ENCODE assay signal across 11 cellular contexts in the genomic region with DNA sequence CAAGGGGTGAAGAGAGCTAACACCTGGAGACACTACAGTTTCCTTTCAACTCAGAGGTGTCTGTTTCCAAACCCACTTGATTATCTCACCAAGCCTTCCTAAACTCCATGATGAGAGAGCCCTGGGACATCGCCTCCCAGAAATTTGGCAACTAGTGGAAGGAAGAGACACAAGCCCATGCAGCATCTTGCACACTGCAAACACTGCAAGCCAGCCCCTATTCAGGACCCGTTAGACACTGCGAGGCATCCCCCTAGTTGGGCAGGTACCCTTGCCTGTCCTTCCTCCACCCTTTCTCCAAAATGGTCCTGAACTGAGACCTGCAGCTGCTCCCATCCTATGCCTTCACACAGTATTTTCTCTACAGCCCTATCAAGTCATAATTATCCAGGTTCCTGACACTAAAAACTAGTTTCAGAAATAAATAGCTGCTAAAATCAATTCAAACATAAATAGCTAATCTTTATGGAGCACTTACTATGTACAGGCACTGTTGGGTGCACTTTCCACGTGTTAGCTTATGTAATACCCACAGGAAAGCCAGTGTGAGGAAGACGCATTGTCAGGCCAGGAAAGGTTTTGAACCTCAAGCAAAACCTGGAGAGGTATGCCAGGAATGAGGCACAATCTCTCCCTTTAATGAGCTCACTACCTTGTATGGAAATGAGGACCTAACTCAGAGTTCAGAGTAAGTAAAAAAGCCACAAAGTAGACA. TPM values are rescaled to one million over a fixed set of nuclear protein-coding genes. Genes with fewer than 3 reads are reported as not detected.
DNase-seq lines count a peak whose midpoint lies in the region; ATAC-seq and TF ChIP-seq lines count a peak whose summit lies in the region.
"Had no signal": no experiment of that assay in that cellular context is flagged by ENCODE, and none has a peak within 500 bp of the region (broad histone marks: within the 10 kb centered on the region; RNA-seq: fewer than 3 reads in every experiment).

No MANE protein-coding gene starts in this region.

- peak overlapping the region; percentile 40 for H3K9ac ChIP-seq in HUES64 (ENCODE audit: low read depth, low read length)
- peak overlapping the region; percentile 87 for H3K9ac ChIP-seq in endodermal cell (ENCODE audit: extremely low read depth, low read length, poor library complexity, severe bottlenecking)

- H3K4me1 ChIP-seq in HUES64 (ENCODE audit: insufficient read depth, low read length) (peaks cover 21% of the 10 kb centered on the region), endodermal cell (ENCODE audit: control insufficient read depth, insufficient read depth, low read length) (peaks cover 5% of the 10 kb centered on the region), muscle layer of duodenum (ENCODE audit: control insufficient read depth in 1 of 2, insufficient read depth in 2 of 2, low read length in 2 of 2) (peaks cover 0 to 13% of the 10 kb centered on the region in 2 donors), gastroesophageal sphincter (peaks cover 0 to 51% (median 4%) of the 10 kb centered on the region in 3 donors)
- H3K4me1 ChIP-seq: Peyer's patch had no signal

- TF ChIP-seq POLR2A in gastroesophageal sphincter (IDR thresholded peaks at IDR 0.05), result no peak

- peaks cover 6% of the 10 kb centered on the region for H3K27me3 Mint-ChIP-seq in endodermal cell (ENCODE audit: insufficient read depth)
- peaks cover 13 to 27% (median 14%) of the 10 kb centered on the region in 3 donors for H3K27me3 Mint-ChIP-seq in immature natural killer cell (ENCODE audit: low read depth in 3 of 3)

- DNase-seq in A172 (ENCODE audit: low spot score) (peak; percentile 5), endodermal cell (peak; percentile 76), immature natural killer cell (no peak), NCI-H2107 (lab: John Stamatoyannopoulos, UW) (no peak)
- DNase-seq: activated CD4-positive, alpha-beta T cell treated with anti-CD3 and anti-CD28 coated beads for 4 hours; Peyer's patch had no signal

- H3K27ac Mint-ChIP-seq in endodermal cell (peak overlapping the region; percentile 97), immature natural killer cell (no peak overlapping the region)
- H3K27ac Mint-ChIP-seq: CD14-positive monocyte had no signal

- no peak for ATAC-seq in HG03442 (IDR thresholded peaks at IDR 0.05; ENCODE audit: unreplicated experiment)
- ATAC-seq in gastroesophageal sphincter, result no peak

- no peak for TF ChIP-seq EP300 in gastroesophageal sphincter (IDR thresholded peaks at IDR 0.05)

- peaks cover 3% of the 10 kb centered on the region for H3K36me3 Mint-ChIP-seq in endodermal cell (ENCODE audit: low read depth)
- no peaks in the 10 kb centered on the region for H3K36me3 Mint-ChIP-seq in immature natural killer cell

- H3K27ac ChIP-seq in HUES64 (ENCODE audit: low read depth, low read length), result peak overlapping the region; percentile 82; the same call in 1 of the 2 replicates
- H3K27ac ChIP-seq in endodermal cell (ENCODE audit: low read depth, low read length), result no peak overlapping the region
- no peak overlapping the region for H3K27ac ChIP-seq in muscle layer of duodenum (ENCODE audit: low read length)
- peak overlapping the region in 2 of 4 donors; percentile 2 to 96 for H3K27ac ChIP-seq in gastroesophageal sphincter

- H3K27me3 ChIP-seq in HUES64 (ENCODE audit: insufficient read depth, low read length) (no peaks in the 10 kb centered on the region), endodermal cell (ENCODE audit: control insufficient read depth, insufficient read depth, low read length, poor library complexity, severe bottlenecking) (no peaks in the 10 kb centered on the region), muscle layer of duodenum (ENCODE audit: low read depth, low read length) (no peaks in the 10 kb centered on the region), gastroesophageal sphincter (no peaks in the 10 kb centered on the region)
- H3K27me3 ChIP-seq: Peyer's patch had no signal

- H3K9me3 Mint-ChIP-seq in endodermal cell, result no peaks in the 10 kb centered on the region
- no peaks in the 10 kb centered on the region for H3K9me3 Mint-ChIP-seq in immature natural killer cell

- H3K9me3 ChIP-seq in HUES64 (ENCODE audit: insufficient read depth, low read depth, low read length) (no peaks in the 10 kb centered on the region), endodermal cell (ENCODE audit: control insufficient read depth, low read length) (no peaks in the 10 kb centered on the region), muscle layer of duodenum (ENCODE audit: control insufficient read depth in 1 of 2, low read length in 2 of 2) (no peaks in the 10 kb centered on the region), gastroesophageal sphincter (no peaks in the 10 kb centered on the region)
- H3K9me3 ChIP-seq: Peyer's patch had no signal

- H3K4me3 Mint-ChIP-seq in endodermal cell (peak overlapping the region; percentile 98), immature natural killer cell (no peak overlapping the region)

- TF ChIP-seq CTCF in endodermal cell (conservative IDR thresholded peaks at IDR 0.05) (no peak), gastroesophageal sphincter (IDR thresholded peaks at IDR 0.05) (no peak)

- H3K4me1 Mint-ChIP-seq in endodermal cell (peaks cover 27% of the 10 kb centered on the region), immature natural killer cell (peaks cover 0 to 1% of the 10 kb centered on the region in 2 donors)

- H3K36me3 ChIP-seq in HUES64 (ENCODE audit: insufficient read depth, low read length) (0 out of 2 replicates have a peak, but pooled peaks cover 3% of the 10 kb centered on the region), endodermal cell (ENCODE audit: control insufficient read depth, insufficient read depth, low read length) (no peaks in the 10 kb centered on the region), muscle layer of duodenum (ENCODE audit: control insufficient read depth in 1 of 2, insufficient read depth in 2 of 2, low read length in 2 of 2) (no peaks in the 10 kb centered on the region), gastroesophageal sphincter (no peaks in the 10 kb centered on the region)
- H3K36me3 ChIP-seq: Peyer's patch had no signal

- WGBS in HUES64, result 38% methylated on average over 5 of the region's 5 CpGs
- 39 to 54% methylated on average over 5 of the region's 5 CpGs for WGBS in endodermal cell (ENCODE audit: insufficient coverage in 1 of 2, insufficient read length in 1 of 2), 2 experiments
- 31 to 42% methylated on average over 2 to 5 of the region's 5 CpGs for WGBS in gastroesophageal sphincter (ENCODE audit: low coverage in 1 of 2), 2 donors

- H3K4me3 ChIP-seq in HUES64 (ENCODE audit: low read length) (peak overlapping the region; percentile 87), endodermal cell (ENCODE audit: low read length) (peak overlapping the region; percentile 94), muscle layer of duodenum (ENCODE audit: low read depth in 1 of 2, low read length in 2 of 2) (peak overlapping the region; percentile 73 to 77), gastroesophageal sphincter (peak overlapping the region in 1 of 2 donors; percentile 83)

RNA-seq across cellular contexts. Expression of a gene that starts 2.8 kb away (rescaled TPM):
- 3.5 and 4.7 TPM in 2 replicates for total RNA-seq in A172 (2014; rRNA removed; shearing (Covaris generic))
- polyA plus RNA-seq in HUES64 (2013, experiment 1 of 2), result 35.9 TPM
- 37.1 TPM for polyA plus RNA-seq in HUES64 (2013, experiment 2 of 2)
- total RNA-seq in endodermal cell (10 to 100 TPM; 38.6 to 45.1 TPM), gastroesophageal sphincter (10 to 100 TPM; 17.2 to 40.8 (median 28.1) TPM)
- polyA plus RNA-seq in endodermal cell (2013, experiment 1 of 2), result 33.5 TPM
- polyA plus RNA-seq in endodermal cell (2013, experiment 2 of 2), result 28.6 TPM
- not detected for polyA plus RNA-seq in immature natural killer cell
- polyA plus RNA-seq: CD14-positive monocyte had no signal

Comparison
In these comparisons a context has a peak if more than half of its experiments do, and no peak if none do; other contexts are left out.
1. DNase-seq: peak in A172 (single experiment) and endodermal cell (single experiment); none in immature natural killer cell (0 of 3) and NCI-H2107 (single experiment).